15 cellular contexts compared by ENCODE assay signal in the genomic region with DNA sequence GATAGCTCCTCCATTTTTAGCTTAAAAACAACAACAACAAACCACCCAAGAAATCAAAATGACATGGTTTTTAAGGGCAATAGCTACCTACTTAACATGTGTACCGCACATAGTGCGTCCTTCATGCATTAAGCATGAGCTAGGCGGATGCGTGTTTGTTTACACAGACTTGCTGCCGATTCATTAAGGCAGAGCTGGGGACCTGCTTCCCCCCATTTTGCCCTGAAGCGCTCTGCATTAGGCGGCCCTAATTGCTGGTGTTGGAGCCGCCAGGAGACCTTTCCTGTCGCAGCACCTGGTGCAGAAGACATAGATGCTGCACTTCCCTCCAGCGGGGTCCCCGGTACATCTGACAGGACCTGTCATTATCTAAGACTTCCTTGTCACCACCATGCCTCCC.
DNase-seq lines count a peak whose midpoint lies in the region; ATAC-seq and TF ChIP-seq lines count a peak whose summit lies in the region.
"Had no signal": no experiment of that assay in that cellular context is flagged by ENCODE, and none has a peak within 500 bp of the region (broad histone marks: within the 10 kb centered on the region; RNA-seq: fewer than 3 reads in every experiment).

No MANE protein-coding gene starts in this region.

- H3K4me1 ChIP-seq in SJCRH30 (peaks cover 5% of the 10 kb centered on the region; the same call in 1 of the 2 replicates), heart left ventricle (peaks cover 0 to 7% (median 0%) of the 10 kb centered on the region in 12 donors)

- no peak for ATAC-seq in HG02970 (IDR thresholded peaks at IDR 0.05; ENCODE audit: low FRiP score, unreplicated experiment)
- no peak for ATAC-seq in left ventricle myocardium superior
- ATAC-seq in heart left ventricle = no peak
- ATAC-seq: HCT116, PC-3 had no signal

- no peaks in the 10 kb centered on the region for H3K27me3 ChIP-seq in SJCRH30
- no peaks in the 10 kb centered on the region for H3K27me3 ChIP-seq in heart left ventricle

- no peak for TF ChIP-seq POLR2A in heart left ventricle (IDR thresholded peaks at IDR 0.05)

- H3K4me3 ChIP-seq in SJCRH30 (peak overlapping the region; percentile 9; the same call in 1 of the 2 replicates), heart left ventricle (no peak overlapping the region)
- H3K4me3 ChIP-seq: GM23248 had no signal

- H3K9me3 ChIP-seq in SJCRH30 (replicated peaks) (no peaks in the 10 kb centered on the region), heart left ventricle (no peaks in the 10 kb centered on the region)
- H3K9me3 ChIP-seq: Caco-2 had no signal

- H3K27ac ChIP-seq in SJCRH30 (peak overlapping the region; percentile 60), heart left ventricle (no peak overlapping the region)
- H3K27ac ChIP-seq: GM23248 had no signal

- H3K36me3 ChIP-seq in SJCRH30 (no peaks in the 10 kb centered on the region), heart left ventricle (peaks cover 0 to 40% (median 0%) of the 10 kb centered on the region in 9 donors)

- WGBS in heart left ventricle, 4 donors = 92 to 96% (median 95%) methylated on average over 8 to 11 of the region's 11 CpGs

- TF ChIP-seq CTCF in heart left ventricle (IDR thresholded peaks at IDR 0.05) = no peak

- peak; percentile 52 for DNase-seq in NCI-H2029 (lab: John Stamatoyannopoulos, UW)
- DNase-seq in NCI-H2029 treated with DMSO at 0.1 percent for 48 hours (lab: John Stamatoyannopoulos, UW) = no peak
- DNase-seq in NCI-H1417 treated with DMSO at 0.1 percent for 48 hours (lab: John Stamatoyannopoulos, UW) = peak; percentile 97
- DNase-seq in NCI-H345 (lab: John Stamatoyannopoulos, UW) = peak; percentile 79
- peak; percentile 72 to 85 for DNase-seq in SJCRH30
- DNase-seq in left ventricle myocardium superior = no peak
- no peak for DNase-seq in heart left ventricle
- DNase-seq: C1 segment of cervical spinal cord, Caco-2, DMS79 treated with DMSO at 0.1 percent for 48 hours, GM23248, NCI-H446 treated with DMSO at 0.1 percent for 48 hours, PC-3 had no signal

- intact Hi-C loops in left ventricle myocardium superior (cut with micrococcal nuclease) (no loop called here), heart left ventricle (cut with DNase I) (no loop called here)

Comparison
In these comparisons a context has a peak if more than half of its experiments do, and no peak if none do; other contexts are left out.
1. DNase-seq: peak in NCI-H2029 (single experiment), NCI-H1417 treated with DMSO at 0.1 percent for 48 hours (single experiment), NCI-H345 (single experiment) and SJCRH30 (2 of 2); none in NCI-H2029 treated with DMSO at 0.1 percent for 48 hours (single experiment), left ventricle myocardium superior (single experiment) and heart left ventricle (0 of 5).